Comparison of ENCODE assay signal across 1 cellular context in the genomic region with DNA sequence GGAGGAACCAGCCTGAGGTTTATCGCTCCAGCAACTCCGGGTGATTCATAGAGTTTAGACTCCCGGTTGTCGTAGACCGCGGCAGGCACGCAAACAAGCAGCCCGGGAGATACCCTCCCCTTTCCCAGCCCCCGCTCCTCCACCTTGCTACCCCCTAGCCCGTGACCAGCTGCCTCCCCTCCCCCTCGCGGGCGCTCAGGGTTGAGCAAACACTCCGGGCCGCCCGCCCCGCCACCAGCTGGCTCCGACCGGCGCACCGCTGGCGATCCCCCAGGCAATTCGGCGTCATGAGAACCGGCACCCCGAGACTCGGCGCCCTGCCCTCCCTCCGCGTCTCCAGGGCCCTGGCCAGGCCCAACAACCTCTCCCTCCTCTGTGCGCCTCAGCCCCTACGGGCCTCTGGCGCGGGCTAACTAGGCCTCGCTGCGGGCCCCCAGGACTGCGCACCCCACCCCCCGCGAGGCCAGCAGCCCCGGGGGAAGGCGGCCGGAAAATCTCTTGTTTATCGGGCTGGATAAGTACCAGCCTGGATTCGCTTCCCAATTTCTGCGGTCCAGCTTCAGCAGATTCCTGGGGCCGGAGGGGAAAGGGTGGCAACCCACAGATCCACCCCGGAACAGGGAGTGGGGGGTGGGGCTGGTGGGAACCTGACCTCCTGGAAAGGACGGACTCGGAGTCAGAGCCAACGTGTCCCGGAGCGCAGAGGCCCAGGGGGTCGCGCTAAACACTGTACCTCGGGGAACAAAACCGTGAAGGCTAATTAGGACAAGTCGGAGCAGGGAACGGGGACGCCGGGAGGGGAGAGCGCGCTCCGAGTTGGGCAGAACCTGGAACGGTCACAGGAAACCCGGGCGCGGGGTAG.
TF ChIP-seq lines count a peak whose summit lies in the region.

No MANE protein-coding gene starts in this region.

TF ChIP-seq in GM12891, 5 proteins besides CTCF, POLR2A, EP300 and RAD21:
- peak; percentile 87 for TF ChIP-seq PAX5 (IDR thresholded peaks at IDR 0.05; ENCODE audit: insufficient read depth, low read length, severe bottlenecking)
- 0 out of 2 replicates have a peak, but pooled peaks have one; percentile 8 for TF ChIP-seq TAF1 (IDR thresholded peaks at IDR 0.05; ENCODE audit: low read depth, low read length)
- no peak for TF ChIP-seq POLR2AphosphoS5 (IDR thresholded peaks at IDR 0.05; ENCODE audit: low read depth, low read length)
